ENCODE assay signal across 1 cellular context in genomic region chr1:153991806-153992205, GRCh38.
TF ChIP-seq lines count a peak whose summit lies in the region.

No MANE protein-coding gene starts in this region.

TF ChIP-seq in HepG2, 621 proteins besides CTCF, POLR2A, EP300 and RAD21:
- TF ChIP-seq RBFOX2 (IDR thresholded peaks at IDR 0.05; ENCODE audit: low read depth, low read length) (peak; percentile 64), PCBP2 (optimal IDR thresholded peaks at IDR 0.05; ENCODE audit: low read depth, low read length, poor library complexity, severe bottlenecking) (no peak), ZNF136 (CRISPR knock-in tag; IDR thresholded peaks at IDR 0.05; ENCODE audit: low read depth) (no peak)
